Comparison of ENCODE assay signal across 12 cellular contexts in the genomic region with DNA sequence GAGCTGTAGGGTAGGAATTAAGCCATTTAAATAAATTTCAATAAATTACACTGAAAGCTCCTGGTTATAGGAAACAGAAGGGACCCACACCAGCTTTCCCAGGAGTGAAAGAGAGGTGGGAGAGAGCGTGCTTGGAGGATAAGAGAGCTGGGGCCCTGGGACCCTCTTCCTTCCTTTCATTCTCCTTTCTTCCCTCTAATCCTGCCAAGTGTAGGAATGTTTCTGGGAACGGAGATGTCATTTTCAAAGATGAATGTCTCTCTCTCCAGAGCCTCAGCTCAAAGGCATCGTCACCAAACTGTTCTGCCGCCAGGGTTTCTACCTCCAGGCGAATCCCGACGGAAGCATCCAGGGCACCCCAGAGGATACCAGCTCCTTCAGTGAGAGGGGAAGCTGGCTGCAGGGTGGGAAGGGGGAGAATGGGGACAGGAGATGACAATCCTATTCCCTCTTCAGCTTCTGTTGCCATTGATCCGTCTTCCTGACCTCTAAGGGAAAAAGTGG. TPM values are rescaled to one million over a fixed set of nuclear protein-coding genes. Genes with fewer than 3 reads are reported as not detected.
DNase-seq lines count a peak whose midpoint lies in the region; TF ChIP-seq lines count a peak whose summit lies in the region.
"Had no signal": no experiment of that assay in that cellular context is flagged by ENCODE, and none has a peak within 500 bp of the region (broad histone marks: within the 10 kb centered on the region; RNA-seq: fewer than 3 reads in every experiment).

No MANE protein-coding gene starts in this region.

- TF ChIP-seq CTCF in endothelial cell (IDR thresholded peaks at IDR 0.05; ENCODE audit: unreplicated experiment): no peak

- peaks cover 34% of the 10 kb centered on the region for H3K36me3 Mint-ChIP-seq in activated naive CD4-positive, alpha-beta T cell treated with anti-CD3 and anti-CD28 coated beads, Interleukin-2, amount 10 ng/mL, durations not matched to agents 7 days and 5 days
- H3K36me3 Mint-ChIP-seq in activated naive CD4-positive, alpha-beta T cell treated with anti-CD3 and anti-CD28 coated beads for 36 hours (ENCODE audit: low read depth): no peaks in the 10 kb centered on the region
- H3K36me3 Mint-ChIP-seq in endothelial cell (ENCODE audit: low read depth, unreplicated experiment): no peaks in the 10 kb centered on the region

- no peaks in the 10 kb centered on the region for H3K9me3 Mint-ChIP-seq in activated naive CD4-positive, alpha-beta T cell treated with anti-CD3 and anti-CD28 coated beads, Interleukin-2, amount 10 ng/mL, durations not matched to agents 7 days and 5 days
- no peaks in the 10 kb centered on the region for H3K9me3 Mint-ChIP-seq in activated naive CD4-positive, alpha-beta T cell treated with anti-CD3 and anti-CD28 coated beads for 36 hours
- H3K9me3 Mint-ChIP-seq in endothelial cell (ENCODE audit: unreplicated experiment): no peaks in the 10 kb centered on the region

- no peak for DNase-seq in activated naive CD4-positive, alpha-beta T cell treated with anti-CD3 and anti-CD28 coated beads, Interleukin-2, amount 10 ng/mL, durations not matched to agents 7 days and 5 days
- DNase-seq in activated naive CD4-positive, alpha-beta T cell treated with anti-CD3 and anti-CD28 coated beads for 36 hours: no peak
- DNase-seq in endothelial cell (ENCODE audit: low spot score) (no peak), NCI-H2081 treated with DMSO at 0.1 percent for 48 hours (lab: John Stamatoyannopoulos, UW) (no peak), kidney tubule cell (ENCODE audit: low spot score) (no peak)
- DNase-seq: activated CD8-positive, alpha-beta memory T cell treated with anti-CD3 and anti-CD28 coated beads, Interleukin-2, amount 50 U/mL, for 4 hours; hippocampal formation; NCI-H1436 treated with DMSO at 0.1 percent for 48 hours; stimulated activated CD4-positive, alpha-beta T cell treated with anti-CD3 and anti-CD28 coated beads, Interleukin-12 subunit alpha, Interleukin-12 subunit beta, amount 100 ng/mL, for 4 hours; T-helper 9 cell had no signal

- peaks cover 45 to 68% (median 57%) of the 10 kb centered on the region in 3 donors for H3K4me1 ChIP-seq in skeletal muscle tissue (ENCODE audit: control insufficient read depth in 3 of 3, insufficient read depth in 3 of 3, low read length in 3 of 3)

- H3K27me3 ChIP-seq in skeletal muscle tissue (ENCODE audit: control insufficient read depth in 3 of 3, insufficient read depth in 3 of 3, low read length in 3 of 3): peaks cover 0 to 5% (median 0%) of the 10 kb centered on the region in 3 donors

- CTCF ChIA-PET in activated naive CD4-positive, alpha-beta T cell treated with anti-CD3 and anti-CD28 coated beads, Interleukin-2, amount 10 ng/mL, durations not matched to agents 7 days and 5 days (lab: Charles Lee): interaction anchor here (1.0 to 2.8 kb wide), 5 partner anchors 73 to 246 kb away, joined by 3 to 12 read pairs (median 4); partner anchors contain the start of gene TP53
- CTCF ChIA-PET in activated naive CD4-positive, alpha-beta T cell treated with anti-CD3 and anti-CD28 coated beads for 36 hours (lab: Charles Lee): interaction anchor here (1.0 to 2.0 kb wide), 6 partner anchors 44 to 161 kb away, joined by 3 to 4 read pairs (median 3); no protein-coding TSS in a partner anchor

- H3K27ac Mint-ChIP-seq in activated naive CD4-positive, alpha-beta T cell treated with anti-CD3 and anti-CD28 coated beads, Interleukin-2, amount 10 ng/mL, durations not matched to agents 7 days and 5 days: no peak overlapping the region
- H3K27ac Mint-ChIP-seq in activated naive CD4-positive, alpha-beta T cell treated with anti-CD3 and anti-CD28 coated beads for 36 hours: no peak overlapping the region
- no peak overlapping the region for H3K27ac Mint-ChIP-seq in endothelial cell (ENCODE audit: unreplicated experiment)

- peak overlapping the region; percentile 87 for H3K4me3 Mint-ChIP-seq in activated naive CD4-positive, alpha-beta T cell treated with anti-CD3 and anti-CD28 coated beads, Interleukin-2, amount 10 ng/mL, durations not matched to agents 7 days and 5 days
- no peak overlapping the region for H3K4me3 Mint-ChIP-seq in activated naive CD4-positive, alpha-beta T cell treated with anti-CD3 and anti-CD28 coated beads for 36 hours
- H3K4me3 Mint-ChIP-seq in endothelial cell (ENCODE audit: unreplicated experiment): peak overlapping the region; percentile 92

- H3K9me3 ChIP-seq in skeletal muscle tissue (ENCODE audit: control insufficient read depth in 3 of 3, low read length in 3 of 3): no peaks in the 10 kb centered on the region

- peaks cover 57% of the 10 kb centered on the region for H3K4me1 Mint-ChIP-seq in activated naive CD4-positive, alpha-beta T cell treated with anti-CD3 and anti-CD28 coated beads, Interleukin-2, amount 10 ng/mL, durations not matched to agents 7 days and 5 days
- H3K4me1 Mint-ChIP-seq in activated naive CD4-positive, alpha-beta T cell treated with anti-CD3 and anti-CD28 coated beads for 36 hours (ENCODE audit: low read depth): peaks cover 53% of the 10 kb centered on the region
- H3K4me1 Mint-ChIP-seq in endothelial cell (ENCODE audit: unreplicated experiment): peaks cover 39% of the 10 kb centered on the region

- H3K27me3 Mint-ChIP-seq in activated naive CD4-positive, alpha-beta T cell treated with anti-CD3 and anti-CD28 coated beads, Interleukin-2, amount 10 ng/mL, durations not matched to agents 7 days and 5 days: peaks cover 87% of the 10 kb centered on the region
- H3K27me3 Mint-ChIP-seq in activated naive CD4-positive, alpha-beta T cell treated with anti-CD3 and anti-CD28 coated beads for 36 hours (ENCODE audit: low read depth): peaks cover 60% of the 10 kb centered on the region
- H3K27me3 Mint-ChIP-seq in endothelial cell (ENCODE audit: unreplicated experiment): peaks cover 29% of the 10 kb centered on the region

- intact Hi-C loops in activated naive CD4-positive, alpha-beta T cell treated with anti-CD3 and anti-CD28 coated beads for 36 hours (cut with micrococcal nuclease): no loop called here

- peak overlapping the region in 1 of 3 donors; percentile 81 for H3K4me3 ChIP-seq in skeletal muscle tissue (ENCODE audit: low read length in 3 of 3)

- H3K9ac ChIP-seq in skeletal muscle tissue (ENCODE audit: low read depth in 1 of 3, low read length in 3 of 3): peak overlapping the region in 2 of 3 donors; percentile 61 to 88

- no peaks in the 10 kb centered on the region for H3K36me3 ChIP-seq in skeletal muscle tissue (ENCODE audit: control insufficient read depth in 3 of 3, insufficient read depth in 3 of 3, low read length in 3 of 3)

- peak overlapping the region; percentile 71 for H3K27ac ChIP-seq in skeletal muscle tissue (ENCODE audit: low read depth, low read length)

RNA-seq across cellular contexts. Expression of gene FGF11, which starts 1.9 kb away (rescaled TPM):
- 1 to 10 TPM; 1.3 to 1.6 TPM for total RNA-seq in activated naive CD4-positive, alpha-beta T cell treated with anti-CD3 and anti-CD28 coated beads for 36 hours
- total RNA-seq in endothelial cell (ENCODE audit: unreplicated experiment) (19.7 TPM), skeletal muscle tissue (1.0 TPM)

RNA-seq across cellular contexts. Expression of gene CHRNB1, which starts 3.6 kb away (rescaled TPM):
- 1 to 10 TPM; 5.1 to 5.9 TPM for total RNA-seq in activated naive CD4-positive, alpha-beta T cell treated with anti-CD3 and anti-CD28 coated beads for 36 hours
- total RNA-seq in endothelial cell (ENCODE audit: unreplicated experiment) (11.8 TPM), skeletal muscle tissue (31.3 TPM)

RNA-seq across cellular contexts. Expression of gene TMEM102, which starts 6.0 kb away (rescaled TPM):
- total RNA-seq in activated naive CD4-positive, alpha-beta T cell treated with anti-CD3 and anti-CD28 coated beads for 36 hours: 1 to 10 TPM; 3.3 to 3.5 TPM
- total RNA-seq in endothelial cell (ENCODE audit: unreplicated experiment) (6.1 TPM), skeletal muscle tissue (0.52 TPM)

RNA-seq across cellular contexts. Expression of gene SPEM3, which starts 12.6 kb away (rescaled TPM):
- not detected for total RNA-seq in activated naive CD4-positive, alpha-beta T cell treated with anti-CD3 and anti-CD28 coated beads for 36 hours
- not detected for total RNA-seq in endothelial cell (ENCODE audit: unreplicated experiment)
- not detected for total RNA-seq in skeletal muscle tissue
- total RNA-seq: HT1080 had no signal

RNA-seq across cellular contexts. Expression of gene SPEM2, which starts 15.8 kb away (rescaled TPM):
- not detected for total RNA-seq in activated naive CD4-positive, alpha-beta T cell treated with anti-CD3 and anti-CD28 coated beads for 36 hours
- total RNA-seq in endothelial cell (ENCODE audit: unreplicated experiment): 0.15 TPM
- not detected for total RNA-seq in skeletal muscle tissue
- total RNA-seq: HT1080 had no signal
